21 cellular contexts compared by ENCODE assay signal in genomic region chr5:12566441-12566840, GRCh38.
"Had no signal": no experiment of that assay in that cellular context is flagged by ENCODE, and none has a peak within 500 bp of the region (broad histone marks: within the 10 kb centered on the region; RNA-seq: fewer than 3 reads in every experiment).

No MANE protein-coding gene starts in this region.

- ATAC-seq: activated CD8-positive, alpha-beta memory T cell treated with anti-CD3 and anti-CD28 coated beads, Interleukin-2, amount 10 ng/mL, durations not matched to agents 7 days and 5 days; esophagus mucosa; heart right ventricle; left colon; pancreas; psoas muscle; stimulated activated naive CD8-positive, alpha-beta T cell treated with anti-CD3 and anti-CD28 coated beads, Interleukin-15, Interleukin-2, amounts not matched to agents 100 U/mL and 50 U/mL, for 24 hours; T-helper 17 cell; upper lobe of right lung had no signal

- H3K9me3 ChIP-seq: pancreas, psoas muscle, right atrium auricular region, upper lobe of right lung had no signal

- H3K4me1 ChIP-seq: heart right ventricle, pancreas, psoas muscle, right atrium auricular region, upper lobe of right lung had no signal

- H3K36me3 ChIP-seq: brain microvascular endothelial cell, heart right ventricle, pancreas, right atrium auricular region, upper lobe of right lung had no signal

- DNase-seq: activated CD4-positive, alpha-beta memory T cell treated with anti-CD3 and anti-CD28 coated beads, Interleukin-2, amount 10 ng/mL, durations not matched to agents 7 days and 5 days; activated CD4-positive, alpha-beta T cell treated with anti-CD3 and anti-CD28 coated beads for 48 hours; activated CD8-positive, alpha-beta memory T cell treated with anti-CD3 and anti-CD28 coated beads, Interleukin-2, amount 10 ng/mL, durations not matched to agents 7 days and 5 days; activated effector memory CD4-positive, alpha-beta T cell treated with anti-CD3 and anti-CD28 coated beads, Interleukin-2, amount 50 U/mL, for 16 hours; activated naive CD4-positive, alpha-beta T cell treated with anti-CD3 and anti-CD28 coated beads, Interleukin-2, amount 10 ng/mL, durations not matched to agents 7 days and 5 days; activated T-cell treated with anti-CD3 and anti-CD28 coated beads for 4 hours; amygdala; brain microvascular endothelial cell; effector memory CD4-positive, alpha-beta T cell; heart right ventricle; islet precursor cell; left colon; nephron progenitor cell; pancreas; psoas muscle; stimulated activated CD4-positive, alpha-beta T cell treated with anti-CD3 and anti-CD28 coated beads, Interleukin-4, amount 100 ng/mL, for 4 hours; stimulated activated naive CD8-positive, alpha-beta T cell treated with anti-CD3 and anti-CD28 coated beads, Interleukin-15, Interleukin-2, amounts not matched to agents 100 U/mL and 50 U/mL, for 24 hours; T-helper 17 cell; upper lobe of right lung had no signal

- H3K4me3 ChIP-seq: heart right ventricle, pancreas, psoas muscle, right atrium auricular region, upper lobe of right lung had no signal
